ENCODE assay signal across 1 cellular context in the genomic region with DNA sequence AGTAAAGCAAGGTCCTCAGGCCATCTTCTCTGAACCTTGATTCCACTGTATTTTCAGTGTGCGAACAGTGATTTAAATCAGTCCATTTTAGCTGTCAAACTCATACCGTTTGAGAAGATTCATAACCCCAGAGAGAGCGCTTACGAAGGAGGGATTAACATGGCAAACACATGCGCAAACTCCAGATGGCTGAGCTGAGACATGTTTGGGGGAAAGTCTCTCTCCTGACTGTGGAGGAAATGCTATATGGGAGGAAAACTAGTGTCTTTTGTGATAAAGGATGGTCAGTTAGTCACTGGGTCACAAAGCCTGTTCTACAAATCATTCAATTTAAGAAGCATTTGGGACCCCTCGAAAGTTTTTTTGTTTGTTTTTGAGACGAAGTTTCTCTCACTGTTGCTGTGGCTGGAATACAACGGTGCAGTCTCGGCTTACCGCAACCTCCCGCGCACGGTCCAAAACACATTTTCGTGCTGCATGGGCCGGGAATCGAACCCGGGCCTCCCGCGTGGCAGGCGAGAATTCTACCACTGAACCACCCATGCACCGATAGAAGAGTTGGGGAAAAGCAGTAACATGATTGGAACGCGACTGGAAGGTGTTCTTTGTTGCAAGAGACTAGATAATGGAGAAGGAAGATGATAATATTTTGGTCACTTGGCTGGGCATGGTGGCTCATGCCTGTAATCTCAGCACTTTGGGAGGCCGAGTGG.
A peak's percentile ranks its signal among the peaks of the same experiment; 100 is the strongest.
TF ChIP-seq lines count a peak whose summit lies in the region.

No MANE protein-coding gene starts in this region.

TF ChIP-seq in HEK293, 187 proteins besides CTCF, POLR2A, EP300 and RAD21 (continued from another document and continues in another):
- TF ChIP-seq, protein P1, sequence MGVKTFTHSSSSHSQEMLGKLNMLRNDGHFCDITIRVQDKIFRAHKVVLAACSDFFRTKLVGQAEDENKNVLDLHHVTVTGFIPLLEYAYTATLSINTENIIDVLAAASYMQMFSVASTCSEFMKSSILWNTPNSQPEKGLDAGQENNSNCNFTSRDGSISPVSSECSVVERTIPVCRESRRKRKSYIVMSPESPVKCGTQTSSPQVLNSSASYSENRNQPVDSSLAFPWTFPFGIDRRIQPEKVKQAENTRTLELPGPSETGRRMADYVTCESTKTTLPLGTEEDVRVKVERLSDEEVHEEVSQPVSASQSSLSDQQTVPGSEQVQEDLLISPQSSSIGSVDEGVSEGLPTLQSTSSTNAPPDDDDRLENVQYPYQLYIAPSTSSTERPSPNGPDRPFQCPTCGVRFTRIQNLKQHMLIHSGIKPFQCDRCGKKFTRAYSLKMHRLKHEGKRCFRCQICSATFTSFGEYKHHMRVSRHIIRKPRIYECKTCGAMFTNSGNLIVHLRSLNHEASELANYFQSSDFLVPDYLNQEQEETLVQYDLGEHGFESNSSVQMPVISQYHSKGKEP (tag by site-specific recombination; IDR thresholded peaks at IDR 0.05): peak; percentile 91
- TF ChIP-seq ZNF157 (tag by site-specific recombination; IDR thresholded peaks at IDR 0.05): no peak
- TF ChIP-seq ZFP37 (tag by site-specific recombination; IDR thresholded peaks at IDR 0.05): peak; percentile 96
- TF ChIP-seq, protein P2, sequence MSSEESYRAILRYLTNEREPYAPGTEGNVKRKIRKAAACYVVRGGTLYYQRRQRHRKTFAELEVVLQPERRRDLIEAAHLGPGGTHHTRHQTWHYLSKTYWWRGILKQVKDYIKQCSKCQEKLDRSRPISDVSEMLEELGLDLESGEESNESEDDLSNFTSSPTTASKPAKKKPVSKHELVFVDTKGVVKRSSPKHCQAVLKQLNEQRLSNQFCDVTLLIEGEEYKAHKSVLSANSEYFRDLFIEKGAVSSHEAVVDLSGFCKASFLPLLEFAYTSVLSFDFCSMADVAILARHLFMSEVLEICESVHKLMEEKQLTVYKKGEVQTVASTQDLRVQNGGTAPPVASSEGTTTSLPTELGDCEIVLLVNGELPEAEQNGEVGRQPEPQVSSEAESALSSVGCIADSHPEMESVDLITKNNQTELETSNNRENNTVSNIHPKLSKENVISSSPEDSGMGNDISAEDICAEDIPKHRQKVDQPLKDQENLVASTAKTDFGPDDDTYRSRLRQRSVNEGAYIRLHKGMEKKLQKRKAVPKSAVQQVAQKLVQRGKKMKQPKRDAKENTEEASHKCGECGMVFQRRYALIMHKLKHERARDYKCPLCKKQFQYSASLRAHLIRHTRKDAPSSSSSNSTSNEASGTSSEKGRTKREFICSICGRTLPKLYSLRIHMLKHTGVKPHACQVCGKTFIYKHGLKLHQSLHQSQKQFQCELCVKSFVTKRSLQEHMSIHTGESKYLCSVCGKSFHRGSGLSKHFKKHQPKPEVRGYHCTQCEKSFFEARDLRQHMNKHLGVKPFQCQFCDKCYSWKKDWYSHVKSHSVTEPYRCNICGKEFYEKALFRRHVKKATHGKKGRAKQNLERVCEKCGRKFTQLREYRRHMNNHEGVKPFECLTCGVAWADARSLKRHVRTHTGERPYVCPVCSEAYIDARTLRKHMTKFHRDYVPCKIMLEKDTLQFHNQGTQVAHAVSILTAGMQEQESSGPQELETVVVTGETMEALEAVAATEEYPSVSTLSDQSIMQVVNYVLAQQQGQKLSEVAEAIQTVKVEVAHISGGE (tag by site-specific recombination; conservative IDR thresholded peaks at IDR 0.05; ENCODE audit: low read depth): peak; percentile 8; the same call in 1 of the 2 replicates
- TF ChIP-seq ZNF311 (tag by site-specific recombination; IDR thresholded peaks at IDR 0.05; ENCODE audit: borderline replicate concordance): no peak
- 0 out of 2 replicates have a peak, but pooled peaks have one; percentile 14 for TF ChIP-seq MYNN (tag by site-specific recombination; IDR thresholded peaks at IDR 0.05; ENCODE audit: borderline replicate concordance)
- TF ChIP-seq, protein P3, sequence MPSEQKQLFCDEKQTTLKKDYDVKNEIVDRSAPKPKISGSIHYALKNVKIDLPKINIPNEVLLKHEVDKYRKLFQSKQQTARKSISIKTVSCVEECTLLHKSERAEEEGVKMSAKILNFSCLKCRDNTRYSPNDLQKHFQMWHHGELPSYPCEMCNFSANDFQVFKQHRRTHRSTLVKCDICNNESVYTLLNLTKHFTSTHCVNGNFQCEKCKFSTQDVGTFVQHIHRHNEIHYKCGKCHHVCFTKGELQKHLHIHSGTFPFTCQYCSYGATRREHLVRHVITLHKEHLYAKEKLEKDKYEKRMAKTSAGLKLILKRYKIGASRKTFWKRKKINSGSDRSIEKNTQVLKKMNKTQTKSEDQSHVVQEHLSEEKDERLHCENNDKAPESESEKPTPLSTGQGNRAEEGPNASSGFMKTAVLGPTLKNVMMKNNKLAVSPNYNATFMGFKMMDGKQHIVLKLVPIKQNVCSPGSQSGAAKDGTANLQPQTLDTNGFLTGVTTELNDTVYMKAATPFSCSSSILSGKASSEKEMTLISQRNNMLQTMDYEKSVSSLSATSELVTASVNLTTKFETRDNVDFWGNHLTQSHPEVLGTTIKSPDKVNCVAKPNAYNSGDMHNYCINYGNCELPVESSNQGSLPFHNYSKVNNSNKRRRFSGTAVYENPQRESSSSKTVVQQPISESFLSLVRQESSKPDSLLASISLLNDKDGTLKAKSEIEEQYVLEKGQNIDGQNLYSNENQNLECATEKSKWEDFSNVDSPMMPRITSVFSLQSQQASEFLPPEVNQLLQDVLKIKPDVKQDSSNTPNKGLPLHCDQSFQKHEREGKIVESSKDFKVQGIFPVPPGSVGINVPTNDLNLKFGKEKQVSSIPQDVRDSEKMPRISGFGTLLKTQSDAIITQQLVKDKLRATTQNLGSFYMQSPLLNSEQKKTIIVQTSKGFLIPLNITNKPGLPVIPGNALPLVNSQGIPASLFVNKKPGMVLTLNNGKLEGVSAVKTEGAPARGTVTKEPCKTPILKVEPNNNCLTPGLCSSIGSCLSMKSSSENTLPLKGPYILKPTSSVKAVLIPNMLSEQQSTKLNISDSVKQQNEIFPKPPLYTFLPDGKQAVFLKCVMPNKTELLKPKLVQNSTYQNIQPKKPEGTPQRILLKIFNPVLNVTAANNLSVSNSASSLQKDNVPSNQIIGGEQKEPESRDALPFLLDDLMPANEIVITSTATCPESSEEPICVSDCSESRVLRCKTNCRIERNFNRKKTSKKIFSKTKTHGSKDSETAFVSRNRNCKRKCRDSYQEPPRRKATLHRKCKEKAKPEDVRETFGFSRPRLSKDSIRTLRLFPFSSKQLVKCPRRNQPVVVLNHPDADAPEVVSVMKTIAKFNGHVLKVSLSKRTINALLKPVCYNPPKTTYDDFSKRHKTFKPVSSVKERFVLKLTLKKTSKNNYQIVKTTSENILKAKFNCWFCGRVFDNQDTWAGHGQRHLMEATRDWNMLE (tag by site-specific recombination; conservative IDR thresholded peaks at IDR 0.05; ENCODE audit: low read depth): no peak
- TF ChIP-seq ZNF132 (tag by site-specific recombination; IDR thresholded peaks at IDR 0.05; ENCODE audit: borderline replicate concordance): no peak
- no peak for TF ChIP-seq ZNF16 (tag by site-specific recombination; IDR thresholded peaks at IDR 0.05; ENCODE audit: low read depth)
- TF ChIP-seq ZNF214 (tag by site-specific recombination; IDR thresholded peaks at IDR 0.05; ENCODE audit: borderline replicate concordance): no peak
- TF ChIP-seq ZNF623 (tag by site-specific recombination; IDR thresholded peaks at IDR 0.05): no peak
- TF ChIP-seq, protein P4, sequence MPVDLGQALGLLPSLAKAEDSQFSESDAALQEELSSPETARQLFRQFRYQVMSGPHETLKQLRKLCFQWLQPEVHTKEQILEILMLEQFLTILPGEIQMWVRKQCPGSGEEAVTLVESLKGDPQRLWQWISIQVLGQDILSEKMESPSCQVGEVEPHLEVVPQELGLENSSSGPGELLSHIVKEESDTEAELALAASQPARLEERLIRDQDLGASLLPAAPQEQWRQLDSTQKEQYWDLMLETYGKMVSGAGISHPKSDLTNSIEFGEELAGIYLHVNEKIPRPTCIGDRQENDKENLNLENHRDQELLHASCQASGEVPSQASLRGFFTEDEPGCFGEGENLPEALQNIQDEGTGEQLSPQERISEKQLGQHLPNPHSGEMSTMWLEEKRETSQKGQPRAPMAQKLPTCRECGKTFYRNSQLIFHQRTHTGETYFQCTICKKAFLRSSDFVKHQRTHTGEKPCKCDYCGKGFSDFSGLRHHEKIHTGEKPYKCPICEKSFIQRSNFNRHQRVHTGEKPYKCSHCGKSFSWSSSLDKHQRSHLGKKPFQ (tag by site-specific recombination; IDR thresholded peaks at IDR 0.05): 0 out of 2 replicates have a peak, but pooled peaks have one; percentile 12
- no peak for TF ChIP-seq ZNF169 (tag by site-specific recombination; IDR thresholded peaks at IDR 0.05)
- TF ChIP-seq HOXC10 (CRISPR knock-in tag; IDR thresholded peaks at IDR 0.05): no peak; the same call in 1 of the 2 replicates
- TF ChIP-seq, protein P5, sequence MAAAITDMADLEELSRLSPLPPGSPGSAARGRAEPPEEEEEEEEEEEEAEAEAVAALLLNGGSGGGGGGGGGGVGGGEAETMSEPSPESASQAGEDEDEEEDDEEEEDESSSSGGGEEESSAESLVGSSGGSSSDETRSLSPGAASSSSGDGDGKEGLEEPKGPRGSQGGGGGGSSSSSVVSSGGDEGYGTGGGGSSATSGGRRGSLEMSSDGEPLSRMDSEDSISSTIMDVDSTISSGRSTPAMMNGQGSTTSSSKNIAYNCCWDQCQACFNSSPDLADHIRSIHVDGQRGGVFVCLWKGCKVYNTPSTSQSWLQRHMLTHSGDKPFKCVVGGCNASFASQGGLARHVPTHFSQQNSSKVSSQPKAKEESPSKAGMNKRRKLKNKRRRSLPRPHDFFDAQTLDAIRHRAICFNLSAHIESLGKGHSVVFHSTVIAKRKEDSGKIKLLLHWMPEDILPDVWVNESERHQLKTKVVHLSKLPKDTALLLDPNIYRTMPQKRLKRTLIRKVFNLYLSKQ (tag by site-specific recombination; IDR thresholded peaks at IDR 0.05; ENCODE audit: borderline replicate concordance): no peak
- TF ChIP-seq KLF8 (tag by site-specific recombination; IDR thresholded peaks at IDR 0.05): peak; percentile 61
- no peak for TF ChIP-seq KLF1 (tag by site-specific recombination; IDR thresholded peaks at IDR 0.05)
- TF ChIP-seq ZNF426 (tag by site-specific recombination; IDR thresholded peaks at IDR 0.05): no peak
- TF ChIP-seq ZNF555 (tag by site-specific recombination; conservative IDR thresholded peaks at IDR 0.05): no peak
- no peak for TF ChIP-seq ZNF560 (tag by site-specific recombination; IDR thresholded peaks at IDR 0.05; ENCODE audit: borderline replicate concordance)
- no peak for TF ChIP-seq ZFP3 (tag by site-specific recombination; IDR thresholded peaks at IDR 0.05; ENCODE audit: low read depth)
- TF ChIP-seq, protein P6, sequence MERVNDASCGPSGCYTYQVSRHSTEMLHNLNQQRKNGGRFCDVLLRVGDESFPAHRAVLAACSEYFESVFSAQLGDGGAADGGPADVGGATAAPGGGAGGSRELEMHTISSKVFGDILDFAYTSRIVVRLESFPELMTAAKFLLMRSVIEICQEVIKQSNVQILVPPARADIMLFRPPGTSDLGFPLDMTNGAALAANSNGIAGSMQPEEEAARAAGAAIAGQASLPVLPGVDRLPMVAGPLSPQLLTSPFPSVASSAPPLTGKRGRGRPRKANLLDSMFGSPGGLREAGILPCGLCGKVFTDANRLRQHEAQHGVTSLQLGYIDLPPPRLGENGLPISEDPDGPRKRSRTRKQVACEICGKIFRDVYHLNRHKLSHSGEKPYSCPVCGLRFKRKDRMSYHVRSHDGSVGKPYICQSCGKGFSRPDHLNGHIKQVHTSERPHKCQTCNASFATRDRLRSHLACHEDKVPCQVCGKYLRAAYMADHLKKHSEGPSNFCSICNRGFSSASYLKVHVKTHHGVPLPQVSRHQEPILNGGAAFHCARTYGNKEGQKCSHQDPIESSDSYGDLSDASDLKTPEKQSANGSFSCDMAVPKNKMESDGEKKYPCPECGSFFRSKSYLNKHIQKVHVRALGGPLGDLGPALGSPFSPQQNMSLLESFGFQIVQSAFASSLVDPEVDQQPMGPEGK (tag by site-specific recombination; IDR thresholded peaks at IDR 0.05): peak; percentile 60; the same call in 1 of the 2 replicates
- TF ChIP-seq SETDB1 (IDR thresholded peaks at IDR 0.05; ENCODE audit: insufficient read length, low read length): no peak
- TF ChIP-seq WT1 (tag by site-specific recombination; IDR thresholded peaks at IDR 0.05): peak; percentile 74
- TF ChIP-seq ZNF501 (tag by site-specific recombination; IDR thresholded peaks at IDR 0.05): peak; percentile 95
- no peak for TF ChIP-seq GLI2 (tag by site-specific recombination; IDR thresholded peaks at IDR 0.05; ENCODE audit: borderline replicate concordance, low read depth)
- TF ChIP-seq ZNF677 (tag by site-specific recombination; IDR thresholded peaks at IDR 0.05): no peak
- no peak for TF ChIP-seq ZFP69B (tag by site-specific recombination; IDR thresholded peaks at IDR 0.05)
- no peak for TF ChIP-seq ZBTB7A (tag by site-specific recombination; IDR thresholded peaks at IDR 0.05; ENCODE audit: low read depth)
- TF ChIP-seq ZNF274 (IDR thresholded peaks at IDR 0.05; ENCODE audit: low read length): no peak
- TF ChIP-seq ZNF274 (tag by site-specific recombination; IDR thresholded peaks at IDR 0.05; ENCODE audit: borderline replicate concordance): no peak
- TF ChIP-seq, protein P7, sequence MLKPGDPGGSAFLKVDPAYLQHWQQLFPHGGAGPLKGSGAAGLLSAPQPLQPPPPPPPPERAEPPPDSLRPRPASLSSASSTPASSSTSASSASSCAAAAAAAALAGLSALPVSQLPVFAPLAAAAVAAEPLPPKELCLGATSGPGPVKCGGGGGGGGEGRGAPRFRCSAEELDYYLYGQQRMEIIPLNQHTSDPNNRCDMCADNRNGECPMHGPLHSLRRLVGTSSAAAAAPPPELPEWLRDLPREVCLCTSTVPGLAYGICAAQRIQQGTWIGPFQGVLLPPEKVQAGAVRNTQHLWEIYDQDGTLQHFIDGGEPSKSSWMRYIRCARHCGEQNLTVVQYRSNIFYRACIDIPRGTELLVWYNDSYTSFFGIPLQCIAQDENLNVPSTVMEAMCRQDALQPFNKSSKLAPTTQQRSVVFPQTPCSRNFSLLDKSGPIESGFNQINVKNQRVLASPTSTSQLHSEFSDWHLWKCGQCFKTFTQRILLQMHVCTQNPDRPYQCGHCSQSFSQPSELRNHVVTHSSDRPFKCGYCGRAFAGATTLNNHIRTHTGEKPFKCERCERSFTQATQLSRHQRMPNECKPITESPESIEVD (tag by site-specific recombination; IDR thresholded peaks at IDR 0.05): peak; percentile 76
- TF ChIP-seq ZNF571 (tag by site-specific recombination; IDR thresholded peaks at IDR 0.05): no peak
- no peak; the same call in 1 of the 2 replicates for TF ChIP-seq ZNF335 (tag by site-specific recombination; conservative IDR thresholded peaks at IDR 0.05)
- no peak for TF ChIP-seq ZNF776 (tag by site-specific recombination; IDR thresholded peaks at IDR 0.05; ENCODE audit: borderline replicate concordance)
- TF ChIP-seq ZNF175 (tag by site-specific recombination; IDR thresholded peaks at IDR 0.05): no peak
- TF ChIP-seq ZNF112 (tag by site-specific recombination; IDR thresholded peaks at IDR 0.05): no peak
- TF ChIP-seq ZNF202 (tag by site-specific recombination; IDR thresholded peaks at IDR 0.05; ENCODE audit: borderline replicate concordance): no peak
- TF ChIP-seq, protein P8, sequence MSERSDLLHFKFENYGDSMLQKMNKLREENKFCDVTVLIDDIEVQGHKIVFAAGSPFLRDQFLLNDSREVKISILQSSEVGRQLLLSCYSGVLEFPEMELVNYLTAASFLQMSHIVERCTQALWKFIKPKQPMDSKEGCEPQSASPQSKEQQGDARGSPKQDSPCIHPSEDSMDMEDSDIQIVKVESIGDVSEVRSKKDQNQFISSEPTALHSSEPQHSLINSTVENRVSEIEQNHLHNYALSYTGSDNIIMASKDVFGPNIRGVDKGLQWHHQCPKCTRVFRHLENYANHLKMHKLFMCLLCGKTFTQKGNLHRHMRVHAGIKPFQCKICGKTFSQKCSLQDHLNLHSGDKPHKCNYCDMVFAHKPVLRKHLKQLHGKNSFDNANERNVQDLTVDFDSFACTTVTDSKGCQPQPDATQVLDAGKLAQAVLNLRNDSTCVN (tag by site-specific recombination; optimal IDR thresholded peaks at IDR 0.05): peak; percentile 24
- no peak for TF ChIP-seq ZNF658 (tag by site-specific recombination; IDR thresholded peaks at IDR 0.05)
- TF ChIP-seq ZBTB17 (tag by site-specific recombination; IDR thresholded peaks at IDR 0.05): peak; percentile 79
